Comparison of ENCODE assay signal across 23 cellular contexts in the genomic region with DNA sequence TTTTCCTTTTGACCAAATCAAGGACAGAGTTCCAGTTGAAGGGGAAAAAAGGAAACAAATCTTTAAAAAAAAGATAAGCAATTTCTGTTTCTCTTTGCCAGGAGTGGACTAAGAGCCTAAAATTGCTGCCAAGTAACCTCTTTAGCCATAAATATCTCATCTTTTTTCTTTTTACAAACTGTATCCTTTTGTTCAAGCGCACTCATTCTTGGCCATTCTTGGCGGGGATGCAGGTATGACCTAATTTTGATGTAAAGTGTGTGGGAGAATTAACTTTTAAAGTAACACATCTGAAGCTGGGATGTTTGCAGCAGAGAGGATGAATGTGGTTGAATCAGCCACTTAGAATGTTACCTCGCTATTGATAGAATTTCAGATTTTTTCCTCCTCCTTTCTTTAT. TPM values are rescaled to one million over a fixed set of nuclear protein-coding genes. Genes with fewer than 3 reads are reported as not detected.
A peak's percentile ranks its signal among the peaks of the same experiment; 100 is the strongest.
DNase-seq lines count a peak whose midpoint lies in the region; ATAC-seq and TF ChIP-seq lines count a peak whose summit lies in the region.
"Had no signal": no experiment of that assay in that cellular context is flagged by ENCODE, and none has a peak within 500 bp of the region (broad histone marks: within the 10 kb centered on the region; RNA-seq: fewer than 3 reads in every experiment).

No MANE protein-coding gene starts in this region.

- no peak overlapping the region for H3K9ac ChIP-seq in IMR-90 (ENCODE audit: low read depth, low read length)

- no peak overlapping the region for H3K14ac ChIP-seq in IMR-90 (replicated peaks; ENCODE audit: low read depth, low read length)

- no peak overlapping the region for H2AK9ac ChIP-seq in IMR-90 (replicated peaks; ENCODE audit: low read depth, low read length, poor library complexity)

- ATAC-seq in IMR-90 (ENCODE audit: low read depth) (peak; percentile 35), HG03097 (IDR thresholded peaks at IDR 0.05; ENCODE audit: low FRiP score, unreplicated experiment) (no peak), Right ventricle myocardium inferior (no peak)
- ATAC-seq: esophagus mucosa, GM23338, lower lobe of right lung, Panc1 had no signal

- no peak overlapping the region for H3K4ac ChIP-seq in IMR-90 (ENCODE audit: low read depth, low read length)

- TF ChIP-seq POLR2A in IMR-90 (IDR thresholded peaks at IDR 0.05; ENCODE audit: low read depth, low read length) = no peak

- H2AFZ ChIP-seq in IMR-90 (replicated peaks; ENCODE audit: low read length, poor library complexity) = no peak overlapping the region

- H3K56ac ChIP-seq in IMR-90 (ENCODE audit: extremely low read depth, insufficient read depth, low read length) = no peak overlapping the region

- no peak overlapping the region for H3K27ac ChIP-seq in IMR-90 (ENCODE audit: insufficient read depth, low read length)
- H3K27ac ChIP-seq: lower lobe of right lung, SJCRH30, tibial artery had no signal

- peaks cover 11% of the 10 kb centered on the region for H3K27me3 ChIP-seq in IMR-90 (ENCODE audit: control insufficient read depth, insufficient read depth, low read length)
- H3K27me3 ChIP-seq: SJCRH30 had no signal

- H2BK120ac ChIP-seq in IMR-90 (ENCODE audit: low read depth, low read length) = no peak overlapping the region

- H3K36me3 ChIP-seq in IMR-90 (ENCODE audit: control insufficient read depth, insufficient read depth, low read length) = no peaks in the 10 kb centered on the region
- H3K36me3 ChIP-seq: lower lobe of right lung, SJCRH30, tibial artery had no signal

- no peak overlapping the region for H3K4me3 ChIP-seq in AG10803 (ENCODE audit: low read length)
- no peak overlapping the region for H3K4me3 ChIP-seq in IMR-90 (ENCODE audit: insufficient read depth, low read depth, low read length)
- no peak overlapping the region for H3K4me3 ChIP-seq in astrocyte of the cerebellum (ENCODE audit: low read depth, low read length)
- H3K4me3 ChIP-seq: GM23338, lower lobe of right lung, SJCRH30, tibial artery had no signal

- in situ Hi-C loops in IMR-90 (cut with MboI; ENCODE audit: low sequenced_read_pairs) (no loop called here), astrocyte of the cerebellum (cut with HindIII; ENCODE audit: low sequenced_read_pairs) (no loop called here)

- WGBS in IMR-90 (ENCODE audit: extremely low coverage in 2 of 2, insufficient read length in 1 of 2), 2 experiments = no CpG with 5 or more reads among the region's 3 CpGs

- POLR2A ChIA-PET in IMR-90 (lab: Charles Lee; ENCODE audit: unreplicated experiment) = no interaction called here

- H2AK5ac ChIP-seq in IMR-90 (ENCODE audit: low read depth, low read length) = no peak overlapping the region

- no peak for TF ChIP-seq CTCF in AG10803 (conservative IDR thresholded peaks at IDR 0.05; ENCODE audit: low read length)
- no peak for TF ChIP-seq CTCF in IMR-90 (conservative IDR thresholded peaks at IDR 0.05; ENCODE audit: low read depth, low read length)
- no peak for TF ChIP-seq CTCF in astrocyte of the cerebellum (IDR thresholded peaks at IDR 0.05; ENCODE audit: low read depth, low read length, missing control alignments)

- no peak overlapping the region for H2BK20ac ChIP-seq in IMR-90 (ENCODE audit: low read depth, low read length)

- no peak overlapping the region for H2BK5ac ChIP-seq in IMR-90 (ENCODE audit: low read depth, low read length, poor library complexity, severe bottlenecking)

- H3K4me2 ChIP-seq in IMR-90 (ENCODE audit: low read depth, low read length) = peak overlapping the region; percentile 19; the same call in 1 of the 2 replicates
- H3K4me2 ChIP-seq: GM23338 had no signal

- no peaks in the 10 kb centered on the region for H3K9me1 ChIP-seq in IMR-90 (ENCODE audit: insufficient read depth, low read length)

- DNase-seq in AG10803 (ENCODE audit: low read depth) (peak; percentile 37), IMR-90 (peak; percentile 80), astrocyte of the cerebellum (ENCODE audit: low read depth) (peak; percentile 86), kidney tubule cell (ENCODE audit: low spot score) (peak; percentile 60), putamen (ENCODE audit: low spot score) (no peak), SW 1271 (lab: John Stamatoyannopoulos, UW) (no peak), Right ventricle myocardium inferior (ENCODE audit: missing footprints) (no peak)
- DNase-seq: activated CD4-positive, alpha-beta T cell treated with anti-CD3 and anti-CD28 coated beads for 1 hour; activated naive CD4-positive, alpha-beta T cell; activated T-cell treated with anti-CD3 and anti-CD28 coated beads, Interleukin-2, amount 50 U/mL, for 24 hours; cortex of kidney; GDM1; KBM-7; kidney; lower lobe of right lung; MV-4-11; NCI-H1694 treated with DMSO at 0.1 percent for 48 hours; SJCRH30 had no signal

- intact Hi-C loops in IMR-90 (cut with micrococcal nuclease) = no loop called here
- intact Hi-C loops in Right ventricle myocardium inferior (cut with DNase I) = no loop called here

- H4K5ac ChIP-seq in IMR-90 (ENCODE audit: low read depth, low read length) = no peak overlapping the region

- H3K23ac ChIP-seq in IMR-90 (ENCODE audit: low read depth, low read length) = no peak overlapping the region

- H3K79me1 ChIP-seq in IMR-90 (ENCODE audit: low read depth in 1 of 2, low read length in 2 of 2) = no peaks in the 10 kb centered on the region

- CTCF ChIA-PET in IMR-90 (lab: Yijun Ruan, JAX) = no interaction called here

- no peak overlapping the region for H4K8ac ChIP-seq in IMR-90 (ENCODE audit: low read depth in 2 of 2, low read length in 2 of 2)

- BruUV-seq in IMR-90 (replicated peaks; lab: Mats Ljungman, UMichigan) = no TSS peak

- H4K20me1 ChIP-seq in IMR-90 (ENCODE audit: insufficient read depth, low read length) = no peaks in the 10 kb centered on the region

- H3K4me1 ChIP-seq in IMR-90 (ENCODE audit: control insufficient read depth, insufficient read depth, low read length) = peaks cover 2% of the 10 kb centered on the region
- H3K4me1 ChIP-seq: lower lobe of right lung had no signal

- no peak overlapping the region for H3K18ac ChIP-seq in IMR-90 (ENCODE audit: low read depth, low read length)

- no peak for TF ChIP-seq RAD21 in IMR-90 (IDR thresholded peaks at IDR 0.05; ENCODE audit: low read length)

- no peak overlapping the region for H2BK15ac ChIP-seq in IMR-90 (ENCODE audit: low read depth, low read length)

- H4K91ac ChIP-seq in IMR-90 (ENCODE audit: insufficient read depth, low read depth, low read length) = no peak overlapping the region

- dilution Hi-C loops in IMR-90 (cut with HindIII; ENCODE audit: low sequenced_read_pairs, unreplicated experiment) = no loop called here

- no peaks in the 10 kb centered on the region for H3K9me3 ChIP-seq in IMR-90 (ENCODE audit: control insufficient read depth, insufficient read depth, low read length)
- H3K9me3 ChIP-seq: lower lobe of right lung, SJCRH30, tibial artery had no signal

TF ChIP-seq in IMR-90, 13 proteins besides CTCF, POLR2A, EP300 and RAD21:
- TF ChIP-seq NFE2L2 (IDR thresholded peaks at IDR 0.05; ENCODE audit: low read depth, low read length) (no peak), MAZ (IDR thresholded peaks at IDR 0.05; ENCODE audit: borderline replicate concordance, low read depth, low read length) (no peak), FOS (IDR thresholded peaks at IDR 0.05; ENCODE audit: low read depth, low read length) (no peak), CHD1 (IDR thresholded peaks at IDR 0.05; ENCODE audit: low read depth, low read length) (no peak), BHLHE40 (IDR thresholded peaks at IDR 0.05; ENCODE audit: low read depth, low read length) (no peak), CEBPB (IDR thresholded peaks at IDR 0.05; ENCODE audit: low read depth, low read length) (no peak), RCOR1 (IDR thresholded peaks at IDR 0.05; ENCODE audit: insufficient replicate concordance, low read length) (no peak), MAFK (IDR thresholded peaks at IDR 0.05; ENCODE audit: low read depth, low read length) (no peak), SMC3 (IDR thresholded peaks at IDR 0.05; ENCODE audit: low read depth, low read length) (no peak)
- TF ChIP-seq, protein P1, sequence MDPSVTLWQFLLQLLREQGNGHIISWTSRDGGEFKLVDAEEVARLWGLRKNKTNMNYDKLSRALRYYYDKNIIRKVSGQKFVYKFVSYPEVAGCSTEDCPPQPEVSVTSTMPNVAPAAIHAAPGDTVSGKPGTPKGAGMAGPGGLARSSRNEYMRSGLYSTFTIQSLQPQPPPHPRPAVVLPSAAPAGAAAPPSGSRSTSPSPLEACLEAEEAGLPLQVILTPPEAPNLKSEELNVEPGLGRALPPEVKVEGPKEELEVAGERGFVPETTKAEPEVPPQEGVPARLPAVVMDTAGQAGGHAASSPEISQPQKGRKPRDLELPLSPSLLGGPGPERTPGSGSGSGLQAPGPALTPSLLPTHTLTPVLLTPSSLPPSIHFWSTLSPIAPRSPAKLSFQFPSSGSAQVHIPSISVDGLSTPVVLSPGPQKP (IDR thresholded peaks at IDR 0.05; ENCODE audit: borderline replicate concordance, low read depth, low read length) = no peak
- TF ChIP-seq, protein P2, sequence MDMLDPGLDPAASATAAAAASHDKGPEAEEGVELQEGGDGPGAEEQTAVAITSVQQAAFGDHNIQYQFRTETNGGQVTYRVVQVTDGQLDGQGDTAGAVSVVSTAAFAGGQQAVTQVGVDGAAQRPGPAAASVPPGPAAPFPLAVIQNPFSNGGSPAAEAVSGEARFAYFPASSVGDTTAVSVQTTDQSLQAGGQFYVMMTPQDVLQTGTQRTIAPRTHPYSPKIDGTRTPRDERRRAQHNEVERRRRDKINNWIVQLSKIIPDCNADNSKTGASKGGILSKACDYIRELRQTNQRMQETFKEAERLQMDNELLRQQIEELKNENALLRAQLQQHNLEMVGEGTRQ (IDR thresholded peaks at IDR 0.05; ENCODE audit: low read depth, low read length) = no peak

RNA-seq across cellular contexts. Expression of a gene that starts 13.4 kb away (rescaled TPM):
- total RNA-seq in IMR-90 (2012; rRNA removed) (21.1 and 32.5 TPM in 2 replicates), Right ventricle myocardium inferior (70.0 TPM)
- 12.3 and 13.0 TPM in 2 replicates for polyA plus RNA-seq in IMR-90 (2012; rRNA removed)
- 3.3 and 8.1 TPM in 2 replicates for polyA plus RNA-seq in IMR-90 (2012; cell fraction: cytosol; rRNA removed)
- polyA plus RNA-seq in IMR-90 (2012; cell fraction: nucleus; rRNA removed; ENCODE audit: low replicate concordance) = 4.9 and 16.7 TPM in 2 replicates

Comparison
In these comparisons a context has a peak if more than half of its experiments do, and no peak if none do; other contexts are left out.
1. DNase-seq: peak in AG10803 (single experiment), IMR-90 (single experiment), astrocyte of the cerebellum (single experiment) and kidney tubule cell (single experiment); none in putamen (single experiment), SW 1271 (0 of 2) and Right ventricle myocardium inferior (single experiment).